ENCODE assay signal across 16 cellular contexts in genomic region chr17:52710363-52710901, GRCh38.
DNase-seq lines count a peak whose midpoint lies in the region; ATAC-seq and TF ChIP-seq lines count a peak whose summit lies in the region.
"Had no signal": no experiment of that assay in that cellular context is flagged by ENCODE, and none has a peak within 500 bp of the region (broad histone marks: within the 10 kb centered on the region; RNA-seq: fewer than 3 reads in every experiment).

No MANE protein-coding gene starts in this region.

- no peak overlapping the region for H3K4me2 ChIP-seq in GM23338
- H3K4me2 ChIP-seq in mesendoderm (ENCODE audit: low read length), result no peak overlapping the region

- ATAC-seq in GM23338 (no peak), left lobe of liver (no peak), T-helper 17 cell (no peak)

- TF ChIP-seq CTCF in GM23338 (conservative IDR thresholded peaks at IDR 0.05; ENCODE audit: low read depth in 2 of 2), result no peak

- H3K27ac Mint-ChIP-seq in GM23338 (no peak overlapping the region), T-helper 17 cell (no peak overlapping the region)
- H3K27ac Mint-ChIP-seq: CD4-positive, CD25-positive, alpha-beta regulatory T cell; CD8-positive, alpha-beta memory T cell had no signal

- H3K4me1 Mint-ChIP-seq in GM23338, result no peaks in the 10 kb centered on the region
- no peaks in the 10 kb centered on the region for H3K4me1 Mint-ChIP-seq in T-helper 17 cell
- H3K4me1 Mint-ChIP-seq: CD4-positive, CD25-positive, alpha-beta regulatory T cell; CD8-positive, alpha-beta memory T cell; H9 had no signal

- H3K36me3 Mint-ChIP-seq in GM23338 (ENCODE audit: low read depth) (no peaks in the 10 kb centered on the region), T-helper 17 cell (ENCODE audit: low read depth) (no peaks in the 10 kb centered on the region)
- H3K36me3 Mint-ChIP-seq: CD4-positive, CD25-positive, alpha-beta regulatory T cell; CD8-positive, alpha-beta memory T cell had no signal

- no peak overlapping the region for H3K56ac ChIP-seq in mesendoderm (ENCODE audit: low read length)

- no peaks in the 10 kb centered on the region for H4K20me1 ChIP-seq in GM23338 (replicated peaks; ENCODE audit: insufficient read depth)

- no peak overlapping the region for H3K4ac ChIP-seq in mesendoderm (ENCODE audit: low read depth, low read length)

- no peak overlapping the region for H2BK120ac ChIP-seq in mesendoderm (ENCODE audit: low read depth, low read length)

- no peaks in the 10 kb centered on the region for H3K79me1 ChIP-seq in mesendoderm (ENCODE audit: low read length)

- DNase-seq in GM23338 (ENCODE audit: low spot score) (peak; percentile 4), cortex of kidney (lab: John Stamatoyannopoulos, UW) (peak; percentile 4), mesendoderm (peak; percentile 27), left lobe of liver (ENCODE audit: low spot score) (no peak), T-helper 17 cell (no peak)
- DNase-seq in stimulated activated naive CD4-positive, alpha-beta T cell treated with Interleukin-2 at 50 U/mL for 16 hours (lab: John Stamatoyannopoulos, UW), result no peak
- DNase-seq: BE2C; C1 segment of cervical spinal cord; CD4-positive, CD25-positive, alpha-beta regulatory T cell; CD8-positive, alpha-beta memory T cell; COR-L47; DMS79 treated with DMSO at 0.1 percent for 48 hours; GF-D8; GOT3; H9; IMR-90 had no signal

- peaks cover 9% of the 10 kb centered on the region; the same call in 1 of the 2 replicates for H3K9me2 ChIP-seq in GM23338 (ENCODE audit: insufficient read depth)

- no peak overlapping the region for H3K4me3 ChIP-seq in GM23338
- H3K4me3 ChIP-seq in mesendoderm (ENCODE audit: low read length), result no peak overlapping the region

- no peaks in the 10 kb centered on the region for H3K27me3 Mint-ChIP-seq in GM23338 (ENCODE audit: insufficient read depth, low read depth, poor library complexity)
- no peaks in the 10 kb centered on the region for H3K27me3 Mint-ChIP-seq in T-helper 17 cell
- H3K27me3 Mint-ChIP-seq: CD4-positive, CD25-positive, alpha-beta regulatory T cell had no signal

- H3K4me3 Mint-ChIP-seq in GM23338 (no peak overlapping the region), T-helper 17 cell (no peak overlapping the region)
- H3K4me3 Mint-ChIP-seq: CD4-positive, CD25-positive, alpha-beta regulatory T cell; CD8-positive, alpha-beta memory T cell; H9 had no signal

- H3K27ac ChIP-seq in GM23338 (ENCODE audit: low read depth) (no peak overlapping the region), mesendoderm (ENCODE audit: low read depth, low read length) (no peak overlapping the region)

- peaks cover 7% of the 10 kb centered on the region; the same call in 1 of the 3 replicates for H3K9me3 Mint-ChIP-seq in GM23338

- no peak overlapping the region for H4K5ac ChIP-seq in mesendoderm (ENCODE audit: low read length)

- no peaks in the 10 kb centered on the region for H3K4me1 ChIP-seq in GM23338 (ENCODE audit: insufficient read depth)
- H3K4me1 ChIP-seq in mesendoderm (ENCODE audit: control insufficient read depth, low read depth, low read length), result no peaks in the 10 kb centered on the region

- H3K36me3 ChIP-seq in GM23338 (ENCODE audit: insufficient read depth) (no peaks in the 10 kb centered on the region), mesendoderm (ENCODE audit: control insufficient read depth, insufficient read depth, low read length) (no peaks in the 10 kb centered on the region)
- H3K36me3 ChIP-seq: BE2C had no signal

- H3K23ac ChIP-seq in mesendoderm (ENCODE audit: low read length), result no peak overlapping the region

- H3F3A ChIP-seq in GM23338 (replicated peaks; ENCODE audit: low read depth), result no peaks in the 10 kb centered on the region

- H3K9ac ChIP-seq in mesendoderm (ENCODE audit: low read length), result no peak overlapping the region

- H2BK5ac ChIP-seq in mesendoderm (ENCODE audit: low read length), result no peak overlapping the region

- WGBS in mesendoderm (ENCODE audit: extremely low coverage, insufficient coverage, low lambda C conversion rate), result no CpG with 5 or more reads among the region's 1 CpG

- no peaks in the 10 kb centered on the region for H3K9me3 ChIP-seq in T-helper 17 cell (ENCODE audit: control insufficient read depth, low read length, poor library complexity, severe bottlenecking)
- H3K9me3 ChIP-seq: BE2C had no signal

- H2AK5ac ChIP-seq in mesendoderm (ENCODE audit: low read length), result no peak overlapping the region

- H2BK15ac ChIP-seq in mesendoderm (replicated peaks; ENCODE audit: low read depth), result no peak overlapping the region

- no peak overlapping the region for H4K8ac ChIP-seq in mesendoderm (ENCODE audit: low read depth, low read length)

- H3K79me2 ChIP-seq in GM23338 (replicated peaks; ENCODE audit: insufficient read depth) (no peaks in the 10 kb centered on the region), mesendoderm (ENCODE audit: control insufficient read depth, insufficient read depth, low read length) (no peaks in the 10 kb centered on the region)

- H3K27me3 ChIP-seq in GM23338 (ENCODE audit: insufficient read depth), result no peaks in the 10 kb centered on the region
- no peaks in the 10 kb centered on the region for H3K27me3 ChIP-seq in mesendoderm (ENCODE audit: insufficient read depth, low read length, poor library complexity)
- H3K27me3 ChIP-seq: BE2C had no signal

- no peak overlapping the region for H3K18ac ChIP-seq in mesendoderm (ENCODE audit: low read length)

- no peak overlapping the region for H2AFZ ChIP-seq in GM23338

TF ChIP-seq in GM23338, 12 proteins besides CTCF, POLR2A, EP300 and RAD21 (continues in another document):
- no peak for TF ChIP-seq ETS1 (IDR thresholded peaks at IDR 0.05)
- TF ChIP-seq ZNF114 (CRISPR knock-in tag; IDR thresholded peaks at IDR 0.05), result no peak
- no peak for TF ChIP-seq REST (IDR thresholded peaks at IDR 0.05; ENCODE audit: unreplicated experiment)
- no peak for TF ChIP-seq EZH2 (IDR thresholded peaks at IDR 0.05; ENCODE audit: low read depth, unreplicated experiment)
- no peak for TF ChIP-seq STAT1 (IDR thresholded peaks at IDR 0.05; ENCODE audit: unreplicated experiment)
- no peak for TF ChIP-seq ZNF331 (CRISPR knock-in tag; IDR thresholded peaks at IDR 0.05; ENCODE audit: low read depth)
- no peak for TF ChIP-seq EZH2phosphoT487 (IDR thresholded peaks at IDR 0.05; ENCODE audit: unreplicated experiment)
- TF ChIP-seq POLR2AphosphoS5 (IDR thresholded peaks at IDR 0.05; ENCODE audit: low read depth), result no peak
- no peak for TF ChIP-seq NANOG (IDR thresholded peaks at IDR 0.05; ENCODE audit: borderline replicate concordance)
- no peak for TF ChIP-seq CREB1 (CRISPR knock-in tag; IDR thresholded peaks at IDR 0.05; ENCODE audit: low read depth)
- no peak for TF ChIP-seq JUNB (IDR thresholded peaks at IDR 0.05; ENCODE audit: unreplicated experiment)

Comparison
In these comparisons a context has a peak if more than half of its experiments do, and no peak if none do; other contexts are left out.
1. DNase-seq: peak in GM23338 (single experiment), cortex of kidney (single experiment) and mesendoderm (single experiment); none in left lobe of liver (single experiment), stimulated activated naive CD4-positive, alpha-beta T cell treated with Interleukin-2 at 50 U/mL for 16 hours (single experiment) and T-helper 17 cell (0 of 3).